Comparison of ENCODE assay signal across 29 cellular contexts in the genomic region with DNA sequence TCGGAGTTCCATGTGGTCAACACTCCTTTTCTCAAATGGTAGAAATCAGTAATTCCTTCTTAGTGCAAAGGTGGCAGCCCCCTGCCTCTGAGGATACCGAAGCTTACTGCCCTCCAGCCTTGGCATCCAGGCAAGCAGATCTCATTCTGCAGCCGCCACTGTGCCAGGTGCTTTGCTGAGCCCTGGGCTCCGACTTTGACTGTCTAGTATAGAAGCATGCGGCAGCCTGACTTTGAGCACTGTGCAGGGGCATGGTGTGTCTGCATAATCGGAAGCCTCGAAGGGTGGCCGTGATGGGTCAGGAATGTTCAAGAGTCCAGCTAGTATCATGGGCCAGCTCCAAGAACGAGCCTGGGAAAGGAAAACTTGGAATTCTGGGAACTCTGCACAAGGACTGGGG. TPM values are rescaled to one million over a fixed set of nuclear protein-coding genes. Genes with fewer than 3 reads are reported as not detected.
DNase-seq lines count a peak whose midpoint lies in the region; ATAC-seq, FAIRE-seq and TF ChIP-seq lines count a peak whose summit lies in the region.
"Had no signal": no experiment of that assay in that cellular context is flagged by ENCODE, and none has a peak within 500 bp of the region (broad histone marks: within the 10 kb centered on the region; RNA-seq: fewer than 3 reads in every experiment).

No MANE protein-coding gene starts in this region.

- H3K36me3 Mint-ChIP-seq in activated T-cell treated with anti-CD3 and anti-CD28 coated beads, Interleukin-2, amount 50 U/mL, for 72 hours (ENCODE audit: insufficient read depth in 2 of 2) = no peaks in the 10 kb centered on the region
- H3K36me3 Mint-ChIP-seq: activated naive CD4-positive, alpha-beta T cell treated with anti-CD3 and anti-CD28 coated beads, Interleukin-2, amount 50 U/mL, for 72 hours; CD4-positive, CD25-positive, alpha-beta regulatory T cell; memory B cell had no signal

- H2AFZ ChIP-seq in HepG2 (ENCODE audit: low read length) = no peak overlapping the region
- H2AFZ ChIP-seq: hepatocyte had no signal

- H3K4me3 ChIP-seq in liver (ENCODE audit: low read depth in 1 of 3, low read length in 3 of 3) (no peak overlapping the region), HepG2 (replicated peaks in 1 of 3; ENCODE audit: insufficient read depth in 1 of 3, low read depth in 2 of 3, low read length in 3 of 3) (no peak overlapping the region), kidney (ENCODE audit: low read length in 2 of 2) (no peak overlapping the region), gastrocnemius medialis (no peak overlapping the region), esophagus squamous epithelium (no peak overlapping the region)
- H3K4me3 ChIP-seq: A549, hepatocyte, upper lobe of left lung had no signal

- TF ChIP-seq CTCF in liver (IDR thresholded peaks at IDR 0.05; ENCODE audit: low read depth, low read length, missing input control) (no peak), HepG2 (CRISPR knock-in tag; IDR thresholded peaks at IDR 0.05) (no peak), kidney (IDR thresholded peaks at IDR 0.05; ENCODE audit: borderline replicate concordance, extremely low read depth, insufficient read depth) (no peak), gastrocnemius medialis (IDR thresholded peaks at IDR 0.05 in 4 of 5, conservative IDR thresholded peaks at IDR 0.05 in 1 of 5) (no peak), esophagus squamous epithelium (IDR thresholded peaks at IDR 0.05) (no peak)

- H3K27me3 Mint-ChIP-seq in activated T-cell treated with anti-CD3 and anti-CD28 coated beads, Interleukin-2, amount 50 U/mL, for 72 hours (ENCODE audit: low read depth) = peaks cover 8% of the 10 kb centered on the region
- H3K27me3 Mint-ChIP-seq: activated T-helper 17 cell treated with anti-CD3 and anti-CD28 coated beads, Interleukin-2, amount 50 U/mL, for 72 hours; CD4-positive, CD25-positive, alpha-beta regulatory T cell; memory B cell had no signal

- no peaks in the 10 kb centered on the region for H3K79me2 ChIP-seq in HepG2 (ENCODE audit: insufficient read depth, low read length)
- H3K79me2 ChIP-seq: hepatocyte had no signal

- no peak overlapping the region for H3K4me3 Mint-ChIP-seq in activated T-cell treated with anti-CD3 and anti-CD28 coated beads, Interleukin-2, amount 50 U/mL, for 72 hours
- H3K4me3 Mint-ChIP-seq: activated CD8-positive, alpha-beta T cell treated with anti-CD3 and anti-CD28 coated beads, Interleukin-2, amount 10 ng/mL, durations not matched to agents 7 days and 5 days; activated T-helper 17 cell treated with anti-CD3 and anti-CD28 coated beads, Interleukin-2, amount 50 U/mL, for 72 hours; CD4-positive, CD25-positive, alpha-beta regulatory T cell; HFFc6; memory B cell had no signal

- CTCF ChIA-PET in HepG2 (lab: Yijun Ruan, JAX; ENCODE audit: low intra/inter-chr PET ratio, low total read pairs) = no interaction called here

- no peak for TF ChIP-seq EP300 in HepG2 (IDR thresholded peaks at IDR 0.05; ENCODE audit: low read depth in 2 of 2, low read length in 2 of 2)
- no peak for TF ChIP-seq EP300 in HepG2 (CRISPR knock-in tag; IDR thresholded peaks at IDR 0.05; ENCODE audit: borderline replicate concordance)

- POLR2A ChIA-PET in HepG2 (lab: Yijun Ruan, JAX) = no interaction called here

- in situ Hi-C loops in HepG2 (cut with HindIII; ENCODE audit: extremely low pct_ligation_motif_present, low pct_unique_long_range_greater_than_20kb) = no loop called here
- in situ Hi-C loops in gastrocnemius medialis (cut with MboI; ENCODE audit: low sequenced_read_pairs in 4 of 4) = no loop called here

- H3K4me1 ChIP-seq in liver (ENCODE audit: control insufficient read depth in 4 of 4, insufficient read depth in 4 of 4, low read length in 3 of 4) (no peaks in the 10 kb centered on the region), HepG2 (ENCODE audit: insufficient read depth, low read length) (no peaks in the 10 kb centered on the region), kidney (ENCODE audit: control insufficient read depth in 1 of 2, insufficient read depth in 1 of 2, low read depth in 1 of 2, low read length in 2 of 2) (peaks cover 0 to 4% of the 10 kb centered on the region in 2 donors), gastrocnemius medialis (peaks cover 35 to 76% of the 10 kb centered on the region in 2 donors), esophagus squamous epithelium (peaks cover 0 to 54% (median 17%) of the 10 kb centered on the region in 3 donors)

- intact Hi-C loops in HepG2 (cut with micrococcal nuclease; ENCODE audit: unreplicated experiment) = no loop called here
- intact Hi-C loops in kidney (cut with DNase I) = no loop called here
- intact Hi-C loops in gastrocnemius medialis (cut with DNase I; ENCODE audit: low total_unique reads) = no loop called here
- intact Hi-C loops in esophagus squamous epithelium (cut with DNase I) = no loop called here

- no peaks in the 10 kb centered on the region for H3K9me3 Mint-ChIP-seq in activated T-cell treated with anti-CD3 and anti-CD28 coated beads, Interleukin-2, amount 50 U/mL, for 72 hours
- H3K9me3 Mint-ChIP-seq: activated naive CD4-positive, alpha-beta T cell treated with anti-CD3 and anti-CD28 coated beads, Interleukin-2, amount 50 U/mL, for 72 hours; activated T-helper 17 cell treated with anti-CD3 and anti-CD28 coated beads, Interleukin-2, amount 50 U/mL, for 72 hours; CD4-positive, CD25-positive, alpha-beta regulatory T cell; HFFc6; memory B cell had no signal

- H3K4me1 Mint-ChIP-seq in activated T-cell treated with anti-CD3 and anti-CD28 coated beads, Interleukin-2, amount 50 U/mL, for 72 hours (ENCODE audit: low read depth) = no peaks in the 10 kb centered on the region
- H3K4me1 Mint-ChIP-seq: activated T-helper 17 cell treated with anti-CD3 and anti-CD28 coated beads, Interleukin-2, amount 50 U/mL, for 72 hours; CD4-positive, CD25-positive, alpha-beta regulatory T cell had no signal

- H3K36me3 ChIP-seq in liver (ENCODE audit: control insufficient read depth in 4 of 4, insufficient read depth in 3 of 4, low read depth in 1 of 4, low read length in 3 of 4) = peaks cover 3 to 42% (median 19%) of the 10 kb centered on the region in 4 donors
- H3K36me3 ChIP-seq in HepG2 (replicated peaks in 1 of 2; ENCODE audit: control insufficient read depth in 1 of 2, insufficient read depth in 2 of 2, low read length in 2 of 2) = no peaks in the 10 kb centered on the region
- H3K36me3 ChIP-seq in kidney (ENCODE audit: control insufficient read depth in 1 of 2, insufficient read depth in 2 of 2, low read length in 2 of 2) = no peaks in the 10 kb centered on the region
- no peaks in the 10 kb centered on the region for H3K36me3 ChIP-seq in gastrocnemius medialis
- H3K36me3 ChIP-seq in esophagus squamous epithelium = peaks cover 0 to 77% (median 0%) of the 10 kb centered on the region in 3 donors
- H3K36me3 ChIP-seq: WERI-Rb-1 had no signal

- 91% methylated on average over 9 of the region's 9 CpGs for WGBS in liver
- WGBS in HepG2 (ENCODE audit: low lambda C conversion rate) = 39% methylated on average over 9 of the region's 9 CpGs
- 69 to 88% methylated on average over 1 to 8 of the region's 9 CpGs for WGBS in esophagus squamous epithelium, 2 donors

- no peak for TF ChIP-seq POLR2A in HepG2 (IDR thresholded peaks at IDR 0.05; ENCODE audit: insufficient read depth in 1 of 2, low read depth in 2 of 2, low read length in 2 of 2)
- TF ChIP-seq POLR2A in gastrocnemius medialis (IDR thresholded peaks at IDR 0.05) = no peak
- TF ChIP-seq POLR2A in esophagus squamous epithelium (IDR thresholded peaks at IDR 0.05) = no peak

- H3K27ac Mint-ChIP-seq in activated T-cell treated with anti-CD3 and anti-CD28 coated beads, Interleukin-2, amount 50 U/mL, for 72 hours = no peak overlapping the region
- H3K27ac Mint-ChIP-seq: activated CD8-positive, alpha-beta T cell treated with anti-CD3 and anti-CD28 coated beads, Interleukin-2, amount 10 ng/mL, durations not matched to agents 7 days and 5 days; activated naive CD4-positive, alpha-beta T cell treated with anti-CD3 and anti-CD28 coated beads, Interleukin-2, amount 50 U/mL, for 72 hours; activated T-helper 17 cell treated with anti-CD3 and anti-CD28 coated beads, Interleukin-2, amount 50 U/mL, for 72 hours; CD4-positive, CD25-positive, alpha-beta regulatory T cell; HFFc6; memory B cell had no signal

- FAIRE-seq in HepG2 (lab: Jason Lieb, UNC) (no peak), kidney (lab: Jason Lieb, UNC) (no peak)
- FAIRE-seq: A549, D721Med, GM18507, H1 had no signal

- H3K27me3 ChIP-seq in liver (ENCODE audit: control insufficient read depth in 4 of 4, insufficient read depth in 4 of 4, low read length in 3 of 4) (no peaks in the 10 kb centered on the region), HepG2 (ENCODE audit: control insufficient read depth in 1 of 2, insufficient read depth in 2 of 2, low read length in 2 of 2) (peaks cover 6 to 52% of the 10 kb centered on the region in 2 experiments), gastrocnemius medialis (no peaks in the 10 kb centered on the region), esophagus squamous epithelium (no peaks in the 10 kb centered on the region)
- H3K27me3 ChIP-seq: hepatocyte, upper lobe of left lung had no signal

- DNase-seq in HepG2 (ENCODE audit: low spot score) (no peak), kidney (peak; percentile 50), gastrocnemius medialis (no peak), T-helper 1 cell (no peak), esophagus squamous epithelium (lab: John Stamatoyannopoulos, UW) (no peak), activated gamma-delta T cell (lab: John Stamatoyannopoulos, UW) (no peak)
- no peak for DNase-seq in activated T-cell treated with anti-CD3 and anti-CD28 coated beads, Interleukin-2, amount 50 U/mL, for 72 hours
- DNase-seq: activated CD4-positive, alpha-beta T cell treated with anti-CD3 and anti-CD28 coated beads for 4 hours; activated CD8-positive, alpha-beta T cell treated with anti-CD3 and anti-CD28 coated beads, Interleukin-2, amount 10 ng/mL, durations not matched to agents 7 days and 5 days; amygdala; CD4-positive, CD25-positive, alpha-beta regulatory T cell; erythroblast; HFFc6; NCI-H1694 treated with DMSO at 0.1 percent for 48 hours; NCI-H446; NCI-H748 treated with DMSO at 0.1 percent for 48 hours; stimulated activated CD4-positive, alpha-beta T cell treated with anti-CD3 and anti-CD28 coated beads, Interleukin-15, amount 100 ng/mL, for 24 hours; stimulated activated CD4-positive, alpha-beta T cell treated with anti-CD3 and anti-CD28 coated beads, Interleukin-4, amount 100 ng/mL, for 4 hours; upper lobe of left lung; WERI-Rb-1 had no signal

- no peaks in the 10 kb centered on the region for H3K9me3 ChIP-seq in liver (ENCODE audit: control insufficient read depth in 4 of 4, low read length in 3 of 4)
- H3K9me3 ChIP-seq in HepG2 (ENCODE audit: low read length) = no peaks in the 10 kb centered on the region
- no peaks in the 10 kb centered on the region for H3K9me3 ChIP-seq in kidney (ENCODE audit: control insufficient read depth in 1 of 2, low read length in 2 of 2)
- no peaks in the 10 kb centered on the region for H3K9me3 ChIP-seq in gastrocnemius medialis
- no peaks in the 10 kb centered on the region for H3K9me3 ChIP-seq in esophagus squamous epithelium
- H3K9me3 ChIP-seq: A549, upper lobe of left lung had no signal

- TF ChIP-seq RAD21 in liver (IDR thresholded peaks at IDR 0.05) = no peak
- TF ChIP-seq RAD21 in HepG2 (CRISPR knock-in tag; IDR thresholded peaks at IDR 0.05) = no peak

- H3K27ac ChIP-seq in liver (ENCODE audit: low read depth in 1 of 2, low read length in 2 of 2) (no peak overlapping the region), HepG2 (ENCODE audit: extremely low read length, insufficient read depth, low read length) (no peak overlapping the region), kidney (ENCODE audit: low read depth in 2 of 2, low read length in 2 of 2) (no peak overlapping the region), gastrocnemius medialis (peak overlapping the region; percentile 20 to 89 (median 66)), esophagus squamous epithelium (peak overlapping the region in 2 of 4 donors; percentile 30 to 34)
- H3K27ac ChIP-seq: A549, hepatocyte, WERI-Rb-1 had no signal

- H3K9ac ChIP-seq in liver (ENCODE audit: low read depth in 1 of 2, low read length in 2 of 2) (no peak overlapping the region), HepG2 (ENCODE audit: insufficient read depth, low read depth, low read length) (no peak overlapping the region), kidney (ENCODE audit: low read length in 2 of 2) (no peak overlapping the region)

- BruUV-seq in HepG2 (replicated peaks; lab: Mats Ljungman, UMichigan) = no TSS peak

- H3K4me2 ChIP-seq in HepG2 (ENCODE audit: low read depth, low read length) = no peak overlapping the region
- H3K4me2 ChIP-seq: A549, hepatocyte had no signal

- no peak for ATAC-seq in HepG2
- no peak for ATAC-seq in gastrocnemius medialis
- no peak for ATAC-seq in activated T-cell treated with anti-CD3 and anti-CD28 coated beads, Interleukin-2, amount 50 U/mL, for 72 hours (replicated peaks in 1 of 2)
- ATAC-seq: A549; activated CD8-positive, alpha-beta T cell treated with anti-CD3 and anti-CD28 coated beads, Interleukin-2, amount 10 ng/mL, durations not matched to agents 7 days and 5 days; activated naive CD4-positive, alpha-beta T cell treated with anti-CD3 and anti-CD28 coated beads, Interleukin-2, amount 50 U/mL, for 72 hours; activated T-helper 17 cell treated with anti-CD3 and anti-CD28 coated beads, Interleukin-2, amount 50 U/mL, for 72 hours had no signal

- no peaks in the 10 kb centered on the region for H4K20me1 ChIP-seq in HepG2 (ENCODE audit: insufficient read depth, low read length)

RNA-seq across cellular contexts. Expression of a gene that starts 39.7 kb away (rescaled TPM):
- total RNA-seq in liver (1 to 10 TPM; 9.7 to 9.8 TPM), HepG2 (2016; rRNA removed; fragmentation: Illumina TruSeq; extraction: Trizol) (0.24 and 0.42 TPM in 2 replicates), kidney (29.2 TPM), gastrocnemius medialis (10 to 100 TPM; 22.9 to 37.5 (median 30.1) TPM), esophagus squamous epithelium (10 to 100 TPM in 1 of 4 donors, 1 to 10 TPM in 3; 5.6 to 21.4 (median 6.3) TPM)
- polyA plus RNA-seq in liver (10 to 100 TPM; 12.1 to 14.1 TPM), HepG2 (2011; rRNA removed) (14.5 and 17.9 TPM in 2 replicates), kidney (ENCODE audit: insufficient read depth, low read depth, low replicate concordance) (43.2 TPM)
- total RNA-seq in HepG2 (2016; cell fraction: cytosol; rRNA removed; fragmentation: Illumina TruSeq; extraction: Trizol; ENCODE audit: low read depth) = 0.09 and 0.30 TPM in 2 replicates
- 0.13 and 0.30 TPM in 2 replicates for total RNA-seq in HepG2 (2016; cell fraction: insoluble cytoplasmic fraction; rRNA removed; fragmentation: Illumina TruSeq; extraction: Trizol)
- total RNA-seq in HepG2 (2016; cell fraction: membrane; rRNA removed; fragmentation: Illumina TruSeq; extraction: Trizol) = 0.56 and 0.72 TPM in 2 replicates
- 1.0 and 2.3 TPM in 2 replicates for total RNA-seq in HepG2 (2016; cell fraction: nucleus; rRNA removed; fragmentation: Illumina TruSeq; extraction: Trizol)
- 12.3 and 15.2 TPM in 2 replicates for polyA plus RNA-seq in HepG2 (2011; cell fraction: cytosol; rRNA removed)
- 97.1 and 99.3 TPM in 2 replicates for polyA plus RNA-seq in HepG2 (2011; cell fraction: nucleus; rRNA removed)
- polyA plus RNA-seq in HepG2 (2012) = 7.0 and 10.3 TPM in 2 replicates
- 0.44 and 0.71 TPM in 2 replicates for polyA plus RNA-seq in HepG2 (2016; cell fraction: cytosol; fragmentation: Illumina TruSeq; extraction: Trizol; ENCODE audit: low read depth)
- 0.98 and 1.0 TPM in 2 replicates for polyA plus RNA-seq in HepG2 (2016; cell fraction: insoluble cytoplasmic fraction; fragmentation: Illumina TruSeq; extraction: Trizol; ENCODE audit: low read depth)
- polyA plus RNA-seq in HepG2 (2016; cell fraction: membrane; fragmentation: Illumina TruSeq; extraction: Trizol; ENCODE audit: low read depth) = 0.39 and 0.88 TPM in 2 replicates
- 2.9 and 3.4 TPM in 2 replicates for polyA plus RNA-seq in HepG2 (2016; cell fraction: nucleus; fragmentation: Illumina TruSeq; extraction: Trizol; ENCODE audit: insufficient read depth, low read depth)
- polyA minus RNA-seq in HepG2 (2011; rRNA and poly(A)+ RNA removed; ENCODE audit: low replicate concordance) = 33.1 and 57.2 TPM in 2 replicates
- 6.9 and 10.2 TPM in 2 replicates for polyA minus RNA-seq in HepG2 (2011; cell fraction: cytosol; rRNA and poly(A)+ RNA removed)
- polyA minus RNA-seq in HepG2 (2011; cell fraction: nucleus; rRNA and poly(A)+ RNA removed) = 15.7 and 18.6 TPM in 2 replicates
- 10 to 100 TPM; 24.1 to 27.0 TPM for total RNA-seq in activated T-cell treated with anti-CD3 and anti-CD28 coated beads, Interleukin-2, amount 50 U/mL, for 72 hours

Comparison
In these comparisons a context has a peak if more than half of its experiments do, and no peak if none do; other contexts are left out.
1. H3K27ac ChIP-seq: peak in gastrocnemius medialis (4 of 4); none in liver (0 of 2), HepG2 (single experiment) and kidney (0 of 2).